ENCODE assay signal across 8 cellular contexts in the genomic region with DNA sequence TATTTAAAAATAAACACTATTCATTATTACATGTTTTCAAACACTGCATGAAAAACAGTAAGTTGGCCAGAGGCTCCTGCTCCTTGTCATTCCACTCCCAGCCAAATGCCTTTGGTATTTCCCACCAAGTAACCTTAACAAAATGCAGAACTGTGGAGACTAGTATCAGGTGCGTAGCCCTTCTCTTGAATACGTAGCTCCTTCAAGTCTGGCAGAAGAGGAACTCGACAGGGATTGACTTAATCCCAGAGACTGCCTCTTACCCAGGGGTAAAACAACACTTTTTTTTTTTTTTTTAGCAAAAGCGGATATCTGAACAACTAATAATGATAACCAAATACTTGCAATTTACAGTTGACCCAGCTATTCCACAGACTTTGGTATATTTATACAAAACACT. TPM values are rescaled to one million over a fixed set of nuclear protein-coding genes. Genes with fewer than 3 reads are reported as not detected.
DNase-seq lines count a peak whose midpoint lies in the region; ATAC-seq and TF ChIP-seq lines count a peak whose summit lies in the region.

No MANE protein-coding gene starts in this region.

- peak overlapping the region in 8 of 11 experiments; percentile 63 to 80 (median 77); a peak in 11 of 22 replicates for H3K27ac ChIP-seq in BLaER1 treated with 17β-estradiol and CSF1 and Interleukin-3, amounts not matched to agents 10 nM and 100 nM
- H3K27ac ChIP-seq in Karpas-422 (ENCODE audit: low read length) = no peak overlapping the region

- no peaks in the 10 kb centered on the region for H3K9me3 Mint-ChIP-seq in natural killer cell

- H3K79me2 ChIP-seq in Karpas-422 (ENCODE audit: low read length) = peaks cover 40% of the 10 kb centered on the region

- peak overlapping the region; percentile 71 to 87 (median 82) for H3K4me2 ChIP-seq in BLaER1 treated with 17β-estradiol and CSF1 and Interleukin-3, amounts not matched to agents 10 nM and 100 nM
- H3K4me2 ChIP-seq in Karpas-422 (ENCODE audit: low read depth, low read length, poor library complexity, severe bottlenecking) = peak overlapping the region; percentile 90

- H3K9me3 ChIP-seq in BLaER1 treated with 17β-estradiol and CSF1 and Interleukin-3, amounts not matched to agents 10 nM and 100 nM (replicated peaks in 1 of 11) = no peaks in the 10 kb centered on the region
- no peaks in the 10 kb centered on the region for H3K9me3 ChIP-seq in Karpas-422 (ENCODE audit: low read length)

- no peak overlapping the region for H2AFZ ChIP-seq in Karpas-422 (ENCODE audit: low read length)

- H3K4me3 ChIP-seq in BLaER1 treated with 17β-estradiol and CSF1 and Interleukin-3, amounts not matched to agents 10 nM and 100 nM = peak overlapping the region; percentile 82 to 97 (median 89)
- peak overlapping the region; percentile 92 for H3K4me3 ChIP-seq in Karpas-422 (ENCODE audit: low read length)
- H3K4me3 ChIP-seq in choroid plexus epithelial cell (ENCODE audit: low read depth, low read length) = peak overlapping the region; percentile 98

- peaks cover 9 to 23% (median 15%) of the 10 kb centered on the region in 10 experiments; a peak in 19 of 20 replicates for H3K4me1 ChIP-seq in BLaER1 treated with 17β-estradiol and CSF1 and Interleukin-3, amounts not matched to agents 10 nM and 100 nM
- H3K4me1 ChIP-seq in Karpas-422 (ENCODE audit: low read length) = peaks cover 17% of the 10 kb centered on the region

- no peaks in the 10 kb centered on the region for H4K20me1 ChIP-seq in BLaER1 treated with 17β-estradiol and CSF1 and Interleukin-3, amounts not matched to agents 10 nM and 100 nM
- no peaks in the 10 kb centered on the region for H4K20me1 ChIP-seq in Karpas-422 (ENCODE audit: insufficient read depth, low read depth, low read length)

- H3K27ac Mint-ChIP-seq in natural killer cell = peak overlapping the region; percentile 84 to 95

- H3K27me3 ChIP-seq in BLaER1 treated with 17β-estradiol and CSF1 and Interleukin-3, amounts not matched to agents 10 nM and 100 nM = no peaks in the 10 kb centered on the region
- no peaks in the 10 kb centered on the region for H3K27me3 ChIP-seq in Karpas-422 (ENCODE audit: low read length)

- H3K36me3 ChIP-seq in BLaER1 treated with 17β-estradiol and CSF1 and Interleukin-3, amounts not matched to agents 10 nM and 100 nM = peaks cover 32 to 47% (median 37%) of the 10 kb centered on the region in 11 experiments
- H3K36me3 ChIP-seq in Karpas-422 (ENCODE audit: insufficient read depth, low read length) = peaks cover 34% of the 10 kb centered on the region; the same call in 1 of the 2 replicates

- H3K9ac ChIP-seq in BLaER1 treated with 17β-estradiol and CSF1 and Interleukin-3, amounts not matched to agents 10 nM and 100 nM = peak overlapping the region; percentile 80 to 93 (median 87)
- peak overlapping the region; percentile 86 for H3K9ac ChIP-seq in Karpas-422 (ENCODE audit: low read length)

- H3K36me3 Mint-ChIP-seq in natural killer cell = peaks cover 14% of the 10 kb centered on the region

- H3K4me3 Mint-ChIP-seq in natural killer cell = peak overlapping the region; percentile 98

- DNase-seq in Karpas-422 (peak; percentile 57), choroid plexus epithelial cell (ENCODE audit: low read depth) (no peak), natural killer cell (no peak), SW 1271 (lab: John Stamatoyannopoulos, UW) (no peak)
- DNase-seq in activated CD8-positive, alpha-beta memory T cell treated with anti-CD3 and anti-CD28 coated beads for 24 hours = no peak

- H3K9me2 ChIP-seq in Karpas-422 (replicated peaks; ENCODE audit: insufficient read depth, low read length) = no peaks in the 10 kb centered on the region

- ATAC-seq in natural killer cell (no peak), HG03175 (IDR thresholded peaks at IDR 0.05; ENCODE audit: unreplicated experiment) (no peak), GM19035 (IDR thresholded peaks at IDR 0.05; ENCODE audit: unreplicated experiment) (no peak)

- intact Hi-C loops in natural killer cell (cut with micrococcal nuclease) = no loop called here

- peaks cover 8 to 9% of the 10 kb centered on the region in 2 donors for H3K27me3 Mint-ChIP-seq in natural killer cell (ENCODE audit: low read depth in 2 of 2)

- TF ChIP-seq CTCF in choroid plexus epithelial cell (conservative IDR thresholded peaks at IDR 0.05; ENCODE audit: low read depth, low read length) (no peak), natural killer cell (IDR thresholded peaks at IDR 0.05) (no peak)

- H3K4me1 Mint-ChIP-seq in natural killer cell = peaks cover 27% of the 10 kb centered on the region in 2 donors

RNA-seq across cellular contexts. Expression of gene COMMD2, which starts 0.7 kb away (rescaled TPM):
- 18.8 and 33.8 TPM in 2 replicates for total RNA-seq in Karpas-422 (2014; rRNA removed; shearing (Covaris generic); ENCODE audit: low replicate concordance)
- 10 to 100 TPM; 39.9 to 42.9 (median 40.0) TPM for total RNA-seq in natural killer cell

RNA-seq across cellular contexts. Expression of gene ANKUB1, which starts 40.8 kb away (rescaled TPM):
- total RNA-seq in Karpas-422 (2014; rRNA removed; shearing (Covaris generic); ENCODE audit: low replicate concordance) = not detected in 2 replicates
- not detected for total RNA-seq in natural killer cell
